ENCODE assay signal across 8 cellular contexts in genomic region chr22:46044718-46045458, GRCh38.
DNase-seq lines count a peak whose midpoint lies in the region; ATAC-seq and TF ChIP-seq lines count a peak whose summit lies in the region.

No MANE protein-coding gene starts in this region.

- peak; percentile 65 for ATAC-seq in activated CD8-positive, alpha-beta T cell treated with anti-CD3 and anti-CD28 coated beads for 36 hours
- peak; percentile 44 for ATAC-seq in omental fat pad (ENCODE audit: low FRiP score)

- POLR2A ChIA-PET in activated CD8-positive, alpha-beta T cell treated with anti-CD3 and anti-CD28 coated beads for 36 hours (lab: Charles Lee), result interaction anchor here (0.9 to 1.8 kb wide), 5 partner anchors 10 to 38 kb away, joined by 3 to 12 read pairs (median 3); no protein-coding TSS in a partner anchor

- no peaks in the 10 kb centered on the region for H3K36me3 Mint-ChIP-seq in activated CD8-positive, alpha-beta T cell treated with anti-CD3 and anti-CD28 coated beads for 36 hours (ENCODE audit: low read depth)

- intact Hi-C loops in activated CD8-positive, alpha-beta T cell treated with anti-CD3 and anti-CD28 coated beads for 36 hours (cut with micrococcal nuclease), result no loop called here

- peak; percentile 41 for DNase-seq in activated CD8-positive, alpha-beta T cell treated with anti-CD3 and anti-CD28 coated beads for 36 hours
- peak; percentile 50 for DNase-seq in globus pallidus (ENCODE audit: low spot score)
- peak; percentile 23 for DNase-seq in omental fat pad (ENCODE audit: low spot score)
- no peak for DNase-seq in ecto neural progenitor cell (ENCODE audit: low spot score)
- no peak for DNase-seq in NCI-H2227 treated with DMSO at 0.1 percent for 48 hours (lab: John Stamatoyannopoulos, UW)
- no peak for DNase-seq in NCI-H2107 treated with DMSO at 0.1 percent for 48 hours (lab: John Stamatoyannopoulos, UW; ENCODE audit: unreplicated experiment)
- DNase-seq in GM13977 (ENCODE audit: low spot score), result no peak

- H3K4me1 ChIP-seq in ES-I3 (ENCODE audit: insufficient read depth, low read length), result peaks cover 3% of the 10 kb centered on the region; the same call in 1 of the 2 replicates

- H3K9me3 ChIP-seq in ES-I3 (ENCODE audit: control insufficient read depth, insufficient read depth, low read length), result no peaks in the 10 kb centered on the region

- H3K27me3 Mint-ChIP-seq in activated CD8-positive, alpha-beta T cell treated with anti-CD3 and anti-CD28 coated beads for 36 hours, result no peaks in the 10 kb centered on the region

- in situ Hi-C loops in GM13977 (cut with MboI; ENCODE audit: low pct_unique_long_range_greater_than_20kb, low sequenced_read_pairs, unreplicated experiment), result no loop called here

- H3K9me3 Mint-ChIP-seq in activated CD8-positive, alpha-beta T cell treated with anti-CD3 and anti-CD28 coated beads for 36 hours, result no peaks in the 10 kb centered on the region

- no peaks in the 10 kb centered on the region for H3K36me3 ChIP-seq in ES-I3 (ENCODE audit: insufficient read depth, low read length)

- H3K4me3 Mint-ChIP-seq in activated CD8-positive, alpha-beta T cell treated with anti-CD3 and anti-CD28 coated beads for 36 hours, result peak overlapping the region; percentile 71

- H3K27ac Mint-ChIP-seq in activated CD8-positive, alpha-beta T cell treated with anti-CD3 and anti-CD28 coated beads for 36 hours, result peak overlapping the region; percentile 73

- peaks cover 8% of the 10 kb centered on the region for H3K4me1 Mint-ChIP-seq in activated CD8-positive, alpha-beta T cell treated with anti-CD3 and anti-CD28 coated beads for 36 hours (ENCODE audit: low read depth)

- TF ChIP-seq CTCF in activated CD8-positive, alpha-beta T cell treated with anti-CD3 and anti-CD28 coated beads for 36 hours (IDR thresholded peaks at IDR 0.05), result no peak
- TF ChIP-seq CTCF in omental fat pad (IDR thresholded peaks at IDR 0.05) (no peak), GM13977 (IDR thresholded peaks at IDR 0.05; ENCODE audit: extremely low read depth, insufficient read depth, missing control alignments) (no peak)

- H3K9ac ChIP-seq in ES-I3 (ENCODE audit: low read depth, low read length), result peak overlapping the region; percentile 57

- CTCF ChIA-PET in activated CD8-positive, alpha-beta T cell treated with anti-CD3 and anti-CD28 coated beads for 36 hours (lab: Charles Lee), result interaction anchor here (1.2 to 5.4 kb wide), 4 partner anchors 8 to 72 kb away, joined by 3 to 21 read pairs (median 4); no protein-coding TSS in a partner anchor

Comparison
In these comparisons a context has a peak if more than half of its experiments do, and no peak if none do; other contexts are left out.
1. DNase-seq: peak in activated CD8-positive, alpha-beta T cell treated with anti-CD3 and anti-CD28 coated beads for 36 hours (single experiment), globus pallidus (single experiment) and omental fat pad (single experiment); none in ecto neural progenitor cell (single experiment), NCI-H2227 treated with DMSO at 0.1 percent for 48 hours (single experiment), NCI-H2107 treated with DMSO at 0.1 percent for 48 hours (single experiment) and GM13977 (single experiment).